In genomic region chr2:636649-637405, GRCh38 we compare ENCODE assay signal across 8 cellular contexts. TPM values are rescaled to one million over a fixed set of nuclear protein-coding genes. Genes with fewer than 3 reads are reported as not detected.
DNase-seq lines count a peak whose midpoint lies in the region; ATAC-seq and TF ChIP-seq lines count a peak whose summit lies in the region.

No MANE protein-coding gene starts in this region.

- peak overlapping the region; percentile 72 for H3K27ac Mint-ChIP-seq in T-helper 2 cell treated with Interferon-gamma antibody and Interleukin-4, amounts not matched to agents 5 μg/mL and 100 μg/mL, for 36 hours
- peak overlapping the region in 2 of 6 donors; percentile 83 to 86 for H3K27ac Mint-ChIP-seq in immature natural killer cell

- peaks cover under 1% of the 10 kb centered on the region for H3K9me3 Mint-ChIP-seq in T-helper 2 cell treated with Interferon-gamma antibody and Interleukin-4, amounts not matched to agents 5 μg/mL and 100 μg/mL, for 36 hours
- H3K9me3 Mint-ChIP-seq in immature natural killer cell = no peaks in the 10 kb centered on the region

- 62% methylated on average over 52 of the region's 56 CpGs for WGBS in smooth muscle cell (ENCODE audit: low lambda C conversion rate)

- H3K36me3 ChIP-seq in smooth muscle cell (ENCODE audit: low read depth) = no peaks in the 10 kb centered on the region

- ATAC-seq in GM18909 (IDR thresholded peaks at IDR 0.05; ENCODE audit: poor library complexity, unreplicated experiment) = peak; percentile 63

- DNase-seq in AG20443 (ENCODE audit: low spot score) (peak; percentile 89), LHCN-M2 (ENCODE audit: low read depth) (peak; percentile 53), T47D (ENCODE audit: low read depth in 1 of 2, low spot score in 1 of 2) (peak; percentile 72 to 79), immature natural killer cell (peak; percentile 46 to 56 (median 54)), smooth muscle cell (lab: John Stamatoyannopoulos, UW; ENCODE audit: unreplicated experiment) (no peak), NCI-H774 (lab: John Stamatoyannopoulos, UW) (no peak)
- DNase-seq in T-helper 2 cell treated with Interferon-gamma antibody and Interleukin-4, amounts not matched to agents 5 μg/mL and 100 μg/mL, for 36 hours (ENCODE audit: low spot score) = peak; percentile 29

- in situ Hi-C loops in T47D (cut with HindIII; ENCODE audit: low pct_unique_long_range_greater_than_20kb, low sequenced_read_pairs) = no loop called here

- no peaks in the 10 kb centered on the region for H3K4me1 Mint-ChIP-seq in T-helper 2 cell treated with Interferon-gamma antibody and Interleukin-4, amounts not matched to agents 5 μg/mL and 100 μg/mL, for 36 hours (ENCODE audit: low read depth)
- H3K4me1 Mint-ChIP-seq in immature natural killer cell = peaks cover 5% of the 10 kb centered on the region in 2 donors

- peak overlapping the region; percentile 81 for H3K4me3 Mint-ChIP-seq in T-helper 2 cell treated with Interferon-gamma antibody and Interleukin-4, amounts not matched to agents 5 μg/mL and 100 μg/mL, for 36 hours
- H3K4me3 Mint-ChIP-seq in immature natural killer cell = peak overlapping the region; percentile 82 to 89 (median 85)

- peak; percentile 86 for TF ChIP-seq CTCF in smooth muscle cell (IDR thresholded peaks at IDR 0.05; ENCODE audit: borderline replicate concordance, insufficient read depth, poor library complexity, severe bottlenecking)

- H3K9ac ChIP-seq in smooth muscle cell (ENCODE audit: low read depth) = no peak overlapping the region

- H3K27me3 ChIP-seq in smooth muscle cell (ENCODE audit: low read depth) = no peaks in the 10 kb centered on the region

- H3K27ac ChIP-seq in smooth muscle cell (ENCODE audit: low read depth) = no peak overlapping the region

- H3K9me3 ChIP-seq in smooth muscle cell (replicated peaks; ENCODE audit: low read depth) = no peaks in the 10 kb centered on the region

- H3F3A ChIP-seq in smooth muscle cell (ENCODE audit: low read depth) = no peaks in the 10 kb centered on the region

- H3K27me3 Mint-ChIP-seq in T-helper 2 cell treated with Interferon-gamma antibody and Interleukin-4, amounts not matched to agents 5 μg/mL and 100 μg/mL, for 36 hours (ENCODE audit: low read depth) = peaks cover 19% of the 10 kb centered on the region
- peaks cover 0 to 6% (median 2%) of the 10 kb centered on the region in 3 donors for H3K27me3 Mint-ChIP-seq in immature natural killer cell (ENCODE audit: low read depth in 3 of 3)

- no peaks in the 10 kb centered on the region for H3K79me2 ChIP-seq in smooth muscle cell (ENCODE audit: low read depth)

- H4K20me1 ChIP-seq in smooth muscle cell (ENCODE audit: low read depth) = no peaks in the 10 kb centered on the region

- H3K36me3 Mint-ChIP-seq in T-helper 2 cell treated with Interferon-gamma antibody and Interleukin-4, amounts not matched to agents 5 μg/mL and 100 μg/mL, for 36 hours (ENCODE audit: low read depth) = no peaks in the 10 kb centered on the region
- no peaks in the 10 kb centered on the region for H3K36me3 Mint-ChIP-seq in immature natural killer cell

- H3K4me3 ChIP-seq in smooth muscle cell = no peak overlapping the region

- H2AFZ ChIP-seq in smooth muscle cell (ENCODE audit: low read depth) = peak overlapping the region; percentile 3

- peak overlapping the region; percentile 39 for H3K4me2 ChIP-seq in smooth muscle cell

- no peaks in the 10 kb centered on the region for H3K4me1 ChIP-seq in smooth muscle cell (ENCODE audit: low read depth)

RNA-seq across cellular contexts. Expression of gene TMEM18, which starts 40.4 kb away (rescaled TPM):
- total RNA-seq in LHCN-M2 (2014; rRNA removed) = 29.1 TPM in 2 replicates
- 30.8 TPM for polyA plus RNA-seq in LHCN-M2 (2012)
- polyA plus RNA-seq in immature natural killer cell = 10 to 100 TPM; 22.0 to 38.5 (median 37.1) TPM
- total RNA-seq in smooth muscle cell = 18.3 and 27.2 TPM in 2 replicates
- polyA plus RNA-seq in smooth muscle cell = 29.1 and 31.2 TPM in 2 replicates

Comparison
In these comparisons a context has a peak if more than half of its experiments do, and no peak if none do; other contexts are left out.
1. DNase-seq: peak in AG20443 (single experiment), LHCN-M2 (single experiment), T-helper 2 cell treated with Interferon-gamma antibody and Interleukin-4, amounts not matched to agents 5 μg/mL and 100 μg/mL, for 36 hours (single experiment), T47D (2 of 2) and immature natural killer cell (3 of 3); none in smooth muscle cell (single experiment) and NCI-H774 (single experiment).